Comparison of ENCODE assay signal across 1 cellular context in the genomic region with DNA sequence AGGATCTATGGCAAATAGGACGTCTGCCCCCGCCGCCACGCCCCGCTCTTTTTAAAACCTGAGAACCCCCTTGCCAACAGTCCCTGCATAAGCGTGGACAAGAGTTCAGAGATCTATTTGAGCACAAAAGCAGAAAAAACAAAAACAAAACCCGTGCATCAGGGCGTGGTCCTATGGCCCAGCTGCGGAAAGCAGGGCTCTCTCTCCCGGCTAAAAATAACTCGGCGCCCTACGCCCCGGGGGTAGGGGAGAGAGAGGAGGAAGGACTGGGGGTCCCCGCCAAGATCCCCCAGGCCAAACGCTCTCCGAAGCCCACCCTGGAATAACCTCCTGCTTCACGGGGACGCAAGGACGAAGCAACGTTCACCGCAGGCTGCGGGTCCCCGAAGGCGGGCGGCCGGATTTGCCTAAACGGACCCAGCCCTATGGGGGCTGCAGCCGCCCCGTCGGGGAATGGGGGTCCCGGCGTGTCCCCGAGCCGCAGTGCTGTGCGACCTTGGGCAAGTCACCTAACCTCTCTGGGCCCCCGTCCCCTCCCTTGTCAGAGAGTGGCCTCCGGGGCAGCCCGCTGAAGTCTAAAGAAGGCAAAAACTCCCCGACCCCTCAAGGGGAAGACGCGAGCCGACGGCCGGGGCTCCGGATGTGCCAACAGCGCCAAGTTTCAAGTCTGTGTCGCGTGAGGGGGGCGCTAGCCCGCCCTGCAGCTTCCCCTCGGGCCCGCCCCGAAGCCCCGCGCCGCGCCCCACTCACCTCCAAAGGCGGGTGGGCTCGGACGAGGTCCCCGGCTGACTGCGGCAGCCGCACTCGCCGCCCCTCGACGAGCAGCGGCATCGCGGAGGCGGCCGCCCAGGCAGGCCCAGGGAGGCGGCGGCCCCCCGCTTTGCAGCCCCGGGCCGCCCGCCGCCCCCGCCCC.
TF ChIP-seq lines count a peak whose summit lies in the region.

No MANE protein-coding gene starts in this region.

TF ChIP-seq in HepG2, 621 proteins besides CTCF, POLR2A, EP300 and RAD21 (continued from another document and continues in another):
- TF ChIP-seq, protein P1, sequence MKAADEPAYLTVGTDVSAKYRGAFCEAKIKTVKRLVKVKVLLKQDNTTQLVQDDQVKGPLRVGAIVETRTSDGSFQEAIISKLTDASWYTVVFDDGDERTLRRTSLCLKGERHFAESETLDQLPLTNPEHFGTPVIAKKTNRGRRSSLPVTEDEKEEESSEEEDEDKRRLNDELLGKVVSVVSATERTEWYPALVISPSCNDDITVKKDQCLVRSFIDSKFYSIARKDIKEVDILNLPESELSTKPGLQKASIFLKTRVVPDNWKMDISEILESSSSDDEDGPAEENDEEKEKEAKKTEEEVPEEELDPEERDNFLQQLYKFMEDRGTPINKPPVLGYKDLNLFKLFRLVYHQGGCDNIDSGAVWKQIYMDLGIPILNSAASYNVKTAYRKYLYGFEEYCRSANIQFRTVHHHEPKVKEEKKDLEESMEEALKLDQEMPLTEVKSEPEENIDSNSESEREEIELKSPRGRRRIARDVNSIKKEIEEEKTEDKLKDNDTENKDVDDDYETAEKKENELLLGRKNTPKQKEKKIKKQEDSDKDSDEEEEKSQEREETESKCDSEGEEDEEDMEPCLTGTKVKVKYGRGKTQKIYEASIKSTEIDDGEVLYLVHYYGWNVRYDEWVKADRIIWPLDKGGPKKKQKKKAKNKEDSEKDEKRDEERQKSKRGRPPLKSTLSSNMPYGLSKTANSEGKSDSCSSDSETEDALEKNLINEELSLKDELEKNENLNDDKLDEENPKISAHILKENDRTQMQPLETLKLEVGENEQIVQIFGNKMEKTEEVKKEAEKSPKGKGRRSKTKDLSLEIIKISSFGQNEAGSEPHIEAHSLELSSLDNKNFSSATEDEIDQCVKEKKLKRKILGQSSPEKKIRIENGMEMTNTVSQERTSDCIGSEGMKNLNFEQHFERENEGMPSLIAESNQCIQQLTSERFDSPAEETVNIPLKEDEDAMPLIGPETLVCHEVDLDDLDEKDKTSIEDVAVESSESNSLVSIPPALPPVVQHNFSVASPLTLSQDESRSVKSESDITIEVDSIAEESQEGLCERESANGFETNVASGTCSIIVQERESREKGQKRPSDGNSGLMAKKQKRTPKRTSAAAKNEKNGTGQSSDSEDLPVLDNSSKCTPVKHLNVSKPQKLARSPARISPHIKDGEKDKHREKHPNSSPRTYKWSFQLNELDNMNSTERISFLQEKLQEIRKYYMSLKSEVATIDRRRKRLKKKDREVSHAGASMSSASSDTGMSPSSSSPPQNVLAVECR (CRISPR knock-in tag; IDR thresholded peaks at IDR 0.05; ENCODE audit: borderline replicate concordance), result peak; percentile 86; the same call in 1 of the 2 replicates
- TF ChIP-seq, protein P2, sequence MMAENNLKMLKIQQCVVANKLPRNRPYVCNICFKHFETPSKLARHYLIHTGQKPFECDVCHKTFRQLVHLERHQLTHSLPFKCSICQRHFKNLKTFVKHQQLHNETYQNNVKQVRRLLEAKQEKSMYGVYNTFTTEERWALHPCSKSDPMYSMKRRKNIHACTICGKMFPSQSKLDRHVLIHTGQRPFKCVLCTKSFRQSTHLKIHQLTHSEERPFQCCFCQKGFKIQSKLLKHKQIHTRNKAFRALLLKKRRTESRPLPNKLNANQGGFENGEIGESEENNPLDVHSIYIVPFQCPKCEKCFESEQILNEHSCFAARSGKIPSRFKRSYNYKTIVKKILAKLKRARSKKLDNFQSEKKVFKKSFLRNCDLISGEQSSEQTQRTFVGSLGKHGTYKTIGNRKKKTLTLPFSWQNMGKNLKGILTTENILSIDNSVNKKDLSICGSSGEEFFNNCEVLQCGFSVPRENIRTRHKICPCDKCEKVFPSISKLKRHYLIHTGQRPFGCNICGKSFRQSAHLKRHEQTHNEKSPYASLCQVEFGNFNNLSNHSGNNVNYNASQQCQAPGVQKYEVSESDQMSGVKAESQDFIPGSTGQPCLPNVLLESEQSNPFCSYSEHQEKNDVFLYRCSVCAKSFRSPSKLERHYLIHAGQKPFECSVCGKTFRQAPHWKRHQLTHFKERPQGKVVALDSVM (CRISPR knock-in tag; IDR thresholded peaks at IDR 0.05), result peak; percentile 59
- TF ChIP-seq ZNF816 (CRISPR knock-in tag; IDR thresholded peaks at IDR 0.05; ENCODE audit: borderline replicate concordance), result 0 out of 2 replicates have a peak, but pooled peaks have one; percentile 28
- TF ChIP-seq, protein P3, sequence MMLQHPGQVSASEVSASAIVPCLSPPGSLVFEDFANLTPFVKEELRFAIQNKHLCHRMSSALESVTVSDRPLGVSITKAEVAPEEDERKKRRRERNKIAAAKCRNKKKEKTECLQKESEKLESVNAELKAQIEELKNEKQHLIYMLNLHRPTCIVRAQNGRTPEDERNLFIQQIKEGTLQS (CRISPR knock-in tag; IDR thresholded peaks at IDR 0.05), result peak; percentile 31; the same call in 1 of the 2 replicates
- no peak for TF ChIP-seq AGO1 (IDR thresholded peaks at IDR 0.05; ENCODE audit: low read depth, low read length, poor library complexity, severe bottlenecking)
- peak; percentile 44; the same call in 1 of the 2 replicates for TF ChIP-seq ZNF350 (CRISPR knock-in tag; IDR thresholded peaks at IDR 0.05; ENCODE audit: borderline replicate concordance, low read depth)
- peak; percentile 65 for TF ChIP-seq ZNF883 (CRISPR knock-in tag; IDR thresholded peaks at IDR 0.05; ENCODE audit: not compliant biosample characterization)
- peak; percentile 68; the same call in 1 of the 2 replicates for TF ChIP-seq ZNF225 (CRISPR knock-in tag; IDR thresholded peaks at IDR 0.05)
- 0 out of 2 replicates have a peak, but pooled peaks have one; percentile 7 for TF ChIP-seq ZNF629 (CRISPR knock-in tag; conservative IDR thresholded peaks at IDR 0.05)
- TF ChIP-seq, protein P4, sequence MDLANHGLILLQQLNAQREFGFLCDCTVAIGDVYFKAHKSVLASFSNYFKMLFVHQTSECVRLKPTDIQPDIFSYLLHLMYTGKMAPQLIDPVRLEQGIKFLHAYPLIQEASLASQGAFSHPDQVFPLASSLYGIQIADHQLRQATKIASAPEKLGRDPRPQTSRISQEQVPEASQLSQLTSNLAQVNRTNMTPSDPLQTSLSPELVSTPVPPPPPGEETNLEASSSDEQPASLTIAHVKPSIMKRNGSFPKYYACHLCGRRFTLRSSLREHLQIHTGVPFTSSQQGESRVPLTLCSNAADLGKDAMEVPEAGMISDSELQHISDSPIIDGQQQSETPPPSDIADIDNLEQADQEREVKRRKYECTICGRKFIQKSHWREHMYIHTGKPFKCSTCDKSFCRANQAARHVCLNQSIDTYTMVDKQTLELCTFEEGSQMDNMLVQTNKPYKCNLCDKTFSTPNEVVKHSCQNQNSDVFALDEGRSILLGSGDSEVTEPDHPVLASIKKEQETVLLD (CRISPR knock-in tag; IDR thresholded peaks at IDR 0.05; ENCODE audit: low read depth), result peak; percentile 85; the same call in 1 of the 2 replicates
- peak; percentile 59 for TF ChIP-seq ATF7-NPFF (CRISPR knock-in tag; IDR thresholded peaks at IDR 0.05; ENCODE audit: low read depth)
- TF ChIP-seq, protein P5, sequence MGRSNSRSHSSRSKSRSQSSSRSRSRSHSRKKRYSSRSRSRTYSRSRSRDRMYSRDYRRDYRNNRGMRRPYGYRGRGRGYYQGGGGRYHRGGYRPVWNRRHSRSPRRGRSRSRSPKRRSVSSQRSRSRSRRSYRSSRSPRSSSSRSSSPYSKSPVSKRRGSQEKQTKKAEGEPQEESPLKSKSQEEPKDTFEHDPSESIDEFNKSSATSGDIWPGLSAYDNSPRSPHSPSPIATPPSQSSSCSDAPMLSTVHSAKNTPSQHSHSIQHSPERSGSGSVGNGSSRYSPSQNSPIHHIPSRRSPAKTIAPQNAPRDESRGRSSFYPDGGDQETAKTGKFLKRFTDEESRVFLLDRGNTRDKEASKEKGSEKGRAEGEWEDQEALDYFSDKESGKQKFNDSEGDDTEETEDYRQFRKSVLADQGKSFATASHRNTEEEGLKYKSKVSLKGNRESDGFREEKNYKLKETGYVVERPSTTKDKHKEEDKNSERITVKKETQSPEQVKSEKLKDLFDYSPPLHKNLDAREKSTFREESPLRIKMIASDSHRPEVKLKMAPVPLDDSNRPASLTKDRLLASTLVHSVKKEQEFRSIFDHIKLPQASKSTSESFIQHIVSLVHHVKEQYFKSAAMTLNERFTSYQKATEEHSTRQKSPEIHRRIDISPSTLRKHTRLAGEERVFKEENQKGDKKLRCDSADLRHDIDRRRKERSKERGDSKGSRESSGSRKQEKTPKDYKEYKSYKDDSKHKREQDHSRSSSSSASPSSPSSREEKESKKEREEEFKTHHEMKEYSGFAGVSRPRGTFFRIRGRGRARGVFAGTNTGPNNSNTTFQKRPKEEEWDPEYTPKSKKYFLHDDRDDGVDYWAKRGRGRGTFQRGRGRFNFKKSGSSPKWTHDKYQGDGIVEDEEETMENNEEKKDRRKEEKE (IDR thresholded peaks at IDR 0.05), result no peak
- peak; percentile 77 for TF ChIP-seq RBFOX2 (IDR thresholded peaks at IDR 0.05; ENCODE audit: low read depth, low read length)
- 0 out of 2 replicates have a peak, but pooled peaks have one; percentile 1 for TF ChIP-seq ZBTB42 (CRISPR knock-in tag; IDR thresholded peaks at IDR 0.05)
- TF ChIP-seq ZNF713 (CRISPR knock-in tag; IDR thresholded peaks at IDR 0.05), result 0 out of 2 replicates have a peak, but pooled peaks have one; percentile 89
- TF ChIP-seq ZNF24 (IDR thresholded peaks at IDR 0.05), result no peak
- TF ChIP-seq CHCHD3 (CRISPR knock-in tag; IDR thresholded peaks at IDR 0.05), result 0 out of 2 replicates have a peak, but pooled peaks have one; percentile 82
- TF ChIP-seq, protein P6, sequence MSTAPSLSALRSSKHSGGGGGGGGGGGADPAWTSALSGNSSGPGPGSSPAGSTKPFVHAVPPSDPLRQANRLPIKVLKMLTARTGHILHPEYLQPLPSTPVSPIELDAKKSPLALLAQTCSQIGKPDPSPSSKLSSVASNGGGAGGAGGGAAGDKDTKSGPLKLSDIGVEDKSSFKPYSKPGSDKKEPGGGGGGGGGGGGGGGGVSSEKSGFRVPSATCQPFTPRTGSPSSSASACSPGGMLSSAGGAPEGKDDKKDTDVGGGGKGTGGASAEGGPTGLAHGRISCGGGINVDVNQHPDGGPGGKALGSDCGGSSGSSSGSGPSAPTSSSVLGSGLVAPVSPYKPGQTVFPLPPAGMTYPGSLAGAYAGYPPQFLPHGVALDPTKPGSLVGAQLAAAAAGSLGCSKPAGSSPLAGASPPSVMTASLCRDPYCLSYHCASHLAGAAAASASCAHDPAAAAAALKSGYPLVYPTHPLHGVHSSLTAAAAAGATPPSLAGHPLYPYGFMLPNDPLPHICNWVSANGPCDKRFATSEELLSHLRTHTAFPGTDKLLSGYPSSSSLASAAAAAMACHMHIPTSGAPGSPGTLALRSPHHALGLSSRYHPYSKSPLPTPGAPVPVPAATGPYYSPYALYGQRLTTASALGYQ (CRISPR knock-in tag; IDR thresholded peaks at IDR 0.05), result no peak
- TF ChIP-seq ZNF10 (CRISPR knock-in tag; IDR thresholded peaks at IDR 0.05; ENCODE audit: borderline replicate concordance, low read depth), result peak; percentile 52; the same call in 1 of the 2 replicates
- TF ChIP-seq, protein P7, sequence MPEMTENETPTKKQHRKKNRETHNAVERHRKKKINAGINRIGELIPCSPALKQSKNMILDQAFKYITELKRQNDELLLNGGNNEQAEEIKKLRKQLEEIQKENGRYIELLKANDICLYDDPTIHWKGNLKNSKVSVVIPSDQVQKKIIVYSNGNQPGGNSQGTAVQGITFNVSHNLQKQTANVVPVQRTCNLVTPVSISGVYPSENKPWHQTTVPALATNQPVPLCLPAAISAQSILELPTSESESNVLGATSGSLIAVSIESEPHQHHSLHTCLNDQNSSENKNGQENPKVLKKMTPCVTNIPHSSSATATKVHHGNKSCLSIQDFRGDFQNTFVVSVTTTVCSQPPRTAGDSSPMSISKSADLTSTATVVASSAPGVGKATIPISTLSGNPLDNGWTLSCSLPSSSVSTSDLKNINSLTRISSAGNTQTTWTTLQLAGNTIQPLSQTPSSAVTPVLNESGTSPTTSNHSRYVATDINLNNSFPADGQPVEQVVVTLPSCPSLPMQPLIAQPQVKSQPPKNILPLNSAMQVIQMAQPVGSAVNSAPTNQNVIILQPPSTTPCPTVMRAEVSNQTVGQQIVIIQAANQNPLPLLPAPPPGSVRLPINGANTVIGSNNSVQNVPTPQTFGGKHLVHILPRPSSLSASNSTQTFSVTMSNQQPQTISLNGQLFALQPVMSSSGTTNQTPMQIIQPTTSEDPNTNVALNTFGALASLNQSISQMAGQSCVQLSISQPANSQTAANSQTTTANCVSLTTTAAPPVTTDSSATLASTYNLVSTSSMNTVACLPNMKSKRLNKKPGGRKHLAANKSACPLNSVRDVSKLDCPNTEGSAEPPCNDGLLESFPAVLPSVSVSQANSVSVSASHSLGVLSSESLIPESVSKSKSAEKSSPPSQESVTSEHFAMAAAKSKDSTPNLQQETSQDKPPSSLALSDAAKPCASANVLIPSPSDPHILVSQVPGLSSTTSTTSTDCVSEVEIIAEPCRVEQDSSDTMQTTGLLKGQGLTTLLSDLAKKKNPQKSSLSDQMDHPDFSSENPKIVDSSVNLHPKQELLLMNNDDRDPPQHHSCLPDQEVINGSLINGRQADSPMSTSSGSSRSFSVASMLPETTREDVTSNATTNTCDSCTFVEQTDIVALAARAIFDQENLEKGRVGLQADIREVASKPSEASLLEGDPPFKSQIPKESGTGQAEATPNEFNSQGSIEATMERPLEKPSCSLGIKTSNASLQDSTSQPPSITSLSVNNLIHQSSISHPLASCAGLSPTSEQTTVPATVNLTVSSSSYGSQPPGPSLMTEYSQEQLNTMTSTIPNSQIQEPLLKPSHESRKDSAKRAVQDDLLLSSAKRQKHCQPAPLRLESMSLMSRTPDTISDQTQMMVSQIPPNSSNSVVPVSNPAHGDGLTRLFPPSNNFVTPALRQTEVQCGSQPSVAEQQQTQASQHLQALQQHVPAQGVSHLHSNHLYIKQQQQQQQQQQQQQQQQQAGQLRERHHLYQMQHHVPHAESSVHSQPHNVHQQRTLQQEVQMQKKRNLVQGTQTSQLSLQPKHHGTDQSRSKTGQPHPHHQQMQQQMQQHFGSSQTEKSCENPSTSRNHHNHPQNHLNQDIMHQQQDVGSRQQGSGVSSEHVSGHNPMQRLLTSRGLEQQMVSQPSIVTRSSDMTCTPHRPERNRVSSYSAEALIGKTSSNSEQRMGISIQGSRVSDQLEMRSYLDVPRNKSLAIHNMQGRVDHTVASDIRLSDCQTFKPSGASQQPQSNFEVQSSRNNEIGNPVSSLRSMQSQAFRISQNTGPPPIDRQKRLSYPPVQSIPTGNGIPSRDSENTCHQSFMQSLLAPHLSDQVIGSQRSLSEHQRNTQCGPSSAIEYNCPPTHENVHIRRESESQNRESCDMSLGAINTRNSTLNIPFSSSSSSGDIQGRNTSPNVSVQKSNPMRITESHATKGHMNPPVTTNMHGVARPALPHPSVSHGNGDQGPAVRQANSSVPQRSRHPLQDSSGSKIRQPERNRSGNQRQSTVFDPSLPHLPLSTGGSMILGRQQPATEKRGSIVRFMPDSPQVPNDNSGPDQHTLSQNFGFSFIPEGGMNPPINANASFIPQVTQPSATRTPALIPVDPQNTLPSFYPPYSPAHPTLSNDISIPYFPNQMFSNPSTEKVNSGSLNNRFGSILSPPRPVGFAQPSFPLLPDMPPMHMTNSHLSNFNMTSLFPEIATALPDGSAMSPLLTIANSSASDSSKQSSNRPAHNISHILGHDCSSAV (CRISPR knock-in tag; IDR thresholded peaks at IDR 0.05; ENCODE audit: borderline replicate concordance), result no peak
- no peak for TF ChIP-seq MTF2 (CRISPR knock-in tag; IDR thresholded peaks at IDR 0.05; ENCODE audit: borderline replicate concordance)
- TF ChIP-seq TBL1XR1 (IDR thresholded peaks at IDR 0.05; ENCODE audit: borderline replicate concordance, low read length, partially characterized antibody), result peak; percentile 31
- TF ChIP-seq RFXAP (CRISPR knock-in tag; IDR thresholded peaks at IDR 0.05; ENCODE audit: borderline replicate concordance), result peak; percentile 59; the same call in 1 of the 2 replicates
- TF ChIP-seq, protein P8, sequence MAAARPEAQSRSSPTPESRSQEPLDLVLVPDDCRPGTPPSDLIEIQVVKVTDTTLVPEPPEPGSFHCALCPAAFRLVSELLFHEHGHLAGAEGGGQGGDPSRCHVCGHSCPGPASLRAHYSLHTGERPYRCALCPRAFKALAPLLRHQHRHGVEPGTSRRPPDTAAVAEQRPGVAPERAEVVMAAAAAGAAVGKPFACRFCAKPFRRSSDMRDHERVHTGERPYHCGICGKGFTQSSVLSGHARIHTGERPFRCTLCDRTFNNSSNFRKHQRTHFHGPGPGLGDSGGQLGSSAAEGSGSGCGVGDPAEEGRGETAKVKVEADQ (CRISPR knock-in tag; IDR thresholded peaks at IDR 0.05; ENCODE audit: borderline replicate concordance), result no peak
